ENCODE assay signal across 21 cellular contexts in genomic region chr11:126450806-126451205, GRCh38.
"Had no signal": no experiment of that assay in that cellular context is flagged by ENCODE, and none has a peak within 500 bp of the region (broad histone marks: within the 10 kb centered on the region; RNA-seq: fewer than 3 reads in every experiment).

No MANE protein-coding gene starts in this region.

- H3K27me3 ChIP-seq: neutrophil, thyroid gland, upper lobe of left lung, vagina had no signal

- H3K4me1 ChIP-seq: heart left ventricle, psoas muscle, thyroid gland had no signal

- H3K27me3 Mint-ChIP-seq: effector memory CD8-positive, alpha-beta T cell; natural killer cell treated with Interleukin-12 subunit alpha and Interleukin-12 subunit beta and Interleukin-15 and Interleukin-18, amount 100 ng/mL, for 72 hours had no signal

- H3K36me3 Mint-ChIP-seq: stimulated activated naive B cell treated with anti-CD40 and anti-IgM and Interleukin-4, amounts not matched to agents 10 μg/mL and 1 μg/mL and 100 μg/mL, for 72 hours had no signal

- H3K36me3 ChIP-seq: heart left ventricle, neutrophil, spleen, thyroid gland, upper lobe of left lung, vagina had no signal

- H3K4me3 Mint-ChIP-seq: effector memory CD8-positive, alpha-beta T cell; natural killer cell treated with Interleukin-12 subunit alpha and Interleukin-12 subunit beta and Interleukin-15 and Interleukin-18, amount 100 ng/mL, for 72 hours; stimulated activated naive B cell treated with anti-CD40 and anti-IgM and Interleukin-4, amounts not matched to agents 10 μg/mL and 1 μg/mL and 100 μg/mL, for 72 hours had no signal

- H3K27ac ChIP-seq: heart left ventricle, neutrophil, psoas muscle, spleen, thyroid gland, upper lobe of left lung, vagina had no signal

- H3K9me3 ChIP-seq: heart left ventricle, neutrophil, psoas muscle, spleen, thyroid gland, upper lobe of left lung, vagina had no signal

- DNase-seq: effector memory CD8-positive, alpha-beta T cell; foreskin melanocyte; heart left ventricle; hippocampal formation; left colon; left ventricle myocardium superior; mesenchymal stem cell; midbrain; psoas muscle; retina; spleen; stimulated activated CD4-positive, alpha-beta T cell treated with anti-CD3 and anti-CD28 coated beads, Interleukin-15, amount 100 ng/mL, for 24 hours; stimulated activated CD4-positive, alpha-beta T cell treated with anti-CD3 and anti-CD28 coated beads, Interleukin-1b, Interleukin-23, amount 100 ng/mL, for 48 hours; stimulated activated CD4-positive, alpha-beta T cell treated with anti-CD3 and anti-CD28 coated beads, Interleukin-4, amount 100 ng/mL, for 4 hours; stimulated activated naive B cell treated with anti-CD40 and anti-IgM and Interleukin-4, amounts not matched to agents 10 μg/mL and 1 μg/mL and 100 μg/mL, for 72 hours; thyroid gland; upper lobe of left lung had no signal

- H3K4me3 ChIP-seq: heart left ventricle, lung, psoas muscle, spleen, thyroid gland, upper lobe of left lung, vagina had no signal

- H3K27ac Mint-ChIP-seq: effector memory CD8-positive, alpha-beta T cell; natural killer cell treated with Interleukin-12 subunit alpha and Interleukin-12 subunit beta and Interleukin-15 and Interleukin-18, amount 100 ng/mL, for 72 hours; stimulated activated naive B cell treated with anti-CD40 and anti-IgM and Interleukin-4, amounts not matched to agents 10 μg/mL and 1 μg/mL and 100 μg/mL, for 72 hours had no signal
